Comparison of ENCODE assay signal across 7 cellular contexts in genomic region chr20:35699914-35700624, GRCh38. TPM values are rescaled to one million over a fixed set of nuclear protein-coding genes. Genes with fewer than 3 reads are reported as not detected.
DNase-seq lines count a peak whose midpoint lies in the region; ATAC-seq lines count a peak whose summit lies in the region.

No MANE protein-coding gene starts in this region.

- H3K4me3 Mint-ChIP-seq in stimulated activated naive CD8-positive, alpha-beta T cell treated with anti-CD3 and anti-CD28 coated beads, Interleukin-15, amount 100 ng/mL, for 72 hours = peak overlapping the region; percentile 92 to 98

- peak overlapping the region; percentile 92 for H3K27ac ChIP-seq in HUES64 (ENCODE audit: low read depth, low read length)

- peaks cover 8% of the 10 kb centered on the region; the same call in 1 of the 2 replicates for H3K4me1 ChIP-seq in HUES64 (ENCODE audit: insufficient read depth, low read length)
- H3K4me1 ChIP-seq in iPS-15b (ENCODE audit: control insufficient read depth, insufficient read depth, low read length) = no peaks in the 10 kb centered on the region

- H3K36me3 ChIP-seq in HUES64 (ENCODE audit: insufficient read depth, low read length) (peaks cover 43% of the 10 kb centered on the region), iPS-15b (ENCODE audit: control insufficient read depth, insufficient read depth, low read length) (peaks cover 9% of the 10 kb centered on the region)

- WGBS in HUES64 = 29% methylated on average over 7 of the region's 7 CpGs

- peak overlapping the region; percentile 94 to 99 for H3K27ac Mint-ChIP-seq in stimulated activated naive CD8-positive, alpha-beta T cell treated with anti-CD3 and anti-CD28 coated beads, Interleukin-15, amount 100 ng/mL, for 72 hours

- intact Hi-C loops in posterior cingulate gyrus (cut with DNase I) = loop anchor here (10.0 kb wide), 1 partner anchor 185 kb away; no protein-coding TSS in a partner anchor

- H3K4me3 ChIP-seq in HUES64 (ENCODE audit: low read length) (peak overlapping the region; percentile 93), iPS-15b (ENCODE audit: low read depth, low read length) (peak overlapping the region; percentile 97)

- H3K27me3 Mint-ChIP-seq in stimulated activated naive CD8-positive, alpha-beta T cell treated with anti-CD3 and anti-CD28 coated beads, Interleukin-15, amount 100 ng/mL, for 72 hours = no peaks in the 10 kb centered on the region

- peak overlapping the region; percentile 95 for H3K9ac ChIP-seq in HUES64 (ENCODE audit: low read depth, low read length)
- H3K9ac ChIP-seq in iPS-15b (ENCODE audit: low read depth, low read length) = peak overlapping the region; percentile 98

- DNase-seq in activated CD8-positive, alpha-beta memory T cell treated with anti-CD3 and anti-CD28 coated beads, Interleukin-2, amount 50 U/mL, for 48 hours = peak; percentile 29
- no peak for DNase-seq in stimulated activated naive CD8-positive, alpha-beta T cell treated with anti-CD3 and anti-CD28 coated beads, Interleukin-15, amount 100 ng/mL, for 72 hours
- DNase-seq in HPDE6-E6E7 (ENCODE audit: extremely low spot score) = no peak
- DNase-seq in posterior cingulate gyrus = no peak

- H3K27me3 ChIP-seq in HUES64 (ENCODE audit: insufficient read depth, low read length) = no peaks in the 10 kb centered on the region
- no peaks in the 10 kb centered on the region for H3K27me3 ChIP-seq in iPS-15b (ENCODE audit: control insufficient read depth, insufficient read depth, low read length)

- H3K4me1 Mint-ChIP-seq in stimulated activated naive CD8-positive, alpha-beta T cell treated with anti-CD3 and anti-CD28 coated beads, Interleukin-15, amount 100 ng/mL, for 72 hours = peaks cover 50% of the 10 kb centered on the region

- H3K9me3 ChIP-seq in HUES64 (ENCODE audit: insufficient read depth, low read depth, low read length) = no peaks in the 10 kb centered on the region
- H3K9me3 ChIP-seq in iPS-15b (ENCODE audit: control insufficient read depth, insufficient read depth, low read length) = no peaks in the 10 kb centered on the region

- no peaks in the 10 kb centered on the region for H3K9me3 Mint-ChIP-seq in stimulated activated naive CD8-positive, alpha-beta T cell treated with anti-CD3 and anti-CD28 coated beads, Interleukin-15, amount 100 ng/mL, for 72 hours

- no peak for ATAC-seq in stimulated activated naive CD8-positive, alpha-beta T cell treated with anti-CD3 and anti-CD28 coated beads, Interleukin-15, amount 100 ng/mL, for 72 hours
- ATAC-seq in HG03460 (IDR thresholded peaks at IDR 0.05; ENCODE audit: unreplicated experiment) = no peak

RNA-seq across cellular contexts. Expression of gene ROMO1, which starts 0.9 kb away (rescaled TPM):
- 198 TPM for polyA plus RNA-seq in HUES64 (2013, experiment 1 of 2)
- 183 TPM for polyA plus RNA-seq in HUES64 (2013, experiment 2 of 2)

RNA-seq across cellular contexts. Expression of gene NFS1, which starts 0.9 kb away (rescaled TPM):
- 20.2 TPM for polyA plus RNA-seq in HUES64 (2013, experiment 1 of 2)
- polyA plus RNA-seq in HUES64 (2013, experiment 2 of 2) = 22.0 TPM

RNA-seq across cellular contexts. Expression of gene CPNE1, which starts 35.4 kb away (rescaled TPM):
- polyA plus RNA-seq in HUES64 (2013, experiment 1 of 2) = 186 TPM
- polyA plus RNA-seq in HUES64 (2013, experiment 2 of 2) = 211 TPM

RNA-seq across cellular contexts. Expression of gene RBM12, which starts 35.4 kb away (rescaled TPM):
- 84.8 TPM for polyA plus RNA-seq in HUES64 (2013, experiment 1 of 2)
- polyA plus RNA-seq in HUES64 (2013, experiment 2 of 2) = 106 TPM

RNA-seq across cellular contexts. Expression of gene RBM39, which starts 42.0 kb away (rescaled TPM):
- polyA plus RNA-seq in HUES64 (2013, experiment 1 of 2) = 130 TPM
- polyA plus RNA-seq in HUES64 (2013, experiment 2 of 2) = 138 TPM
